In the genomic region with DNA sequence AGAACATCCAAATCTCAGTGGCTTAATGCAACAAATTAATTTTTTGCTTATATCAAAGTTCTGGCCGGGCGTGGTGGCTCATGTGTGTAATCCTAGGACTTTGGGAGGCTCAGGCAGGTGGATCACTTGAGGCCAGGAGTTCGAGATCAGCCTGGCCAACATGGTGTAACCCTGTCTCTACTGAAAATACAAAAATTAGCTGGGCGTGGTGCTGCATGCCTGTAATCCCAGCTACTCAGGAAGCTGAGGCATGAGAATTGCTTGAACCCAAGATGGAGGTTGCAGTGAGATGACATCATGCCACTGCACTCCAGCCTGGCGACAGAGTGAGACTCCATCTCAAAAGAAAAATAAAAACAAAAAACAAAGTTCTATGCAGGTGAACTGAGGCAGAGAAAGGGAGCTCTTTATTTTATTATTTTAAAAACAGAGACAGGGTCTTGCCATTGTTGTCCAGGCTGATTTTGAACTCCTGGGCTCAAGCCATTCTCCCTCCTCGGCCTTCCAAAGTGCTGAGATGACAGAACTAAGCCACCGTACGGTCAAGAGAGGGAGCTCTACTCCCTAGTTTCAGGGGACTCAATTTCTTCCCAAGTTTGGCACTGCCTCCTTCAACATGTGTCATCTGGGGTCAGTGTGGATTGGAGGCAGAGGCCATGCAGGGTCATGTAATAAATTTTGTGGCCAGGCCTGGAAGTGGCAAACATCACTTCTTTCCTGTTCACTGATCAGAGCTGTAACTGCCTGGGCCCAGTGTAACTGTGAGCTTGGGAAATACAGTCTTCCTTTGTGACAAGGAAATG, we compare ENCODE assay signal across 8 cellular contexts. TPM values are rescaled to one million over a fixed set of nuclear protein-coding genes. Genes with fewer than 3 reads are reported as not detected.
A peak's percentile ranks its signal among the peaks of the same experiment; 100 is the strongest.
DNase-seq lines count a peak whose midpoint lies in the region; TF ChIP-seq lines count a peak whose summit lies in the region.

No MANE protein-coding gene starts in this region.

- no peaks in the 10 kb centered on the region for H4K20me1 ChIP-seq in OCI-LY7 (ENCODE audit: insufficient read depth, low read length)

- peak overlapping the region; percentile 57 for H3K27ac Mint-ChIP-seq in dendritic cell treated with granulocyte-macrophage colony-stimulating factor and Interleukin-4, amounts not matched to agents 40 ng/mL and 50 ng/mL, for 4 days

- peaks cover 56% of the 10 kb centered on the region for H3K4me1 Mint-ChIP-seq in dendritic cell treated with granulocyte-macrophage colony-stimulating factor and Interleukin-4, amounts not matched to agents 40 ng/mL and 50 ng/mL, for 4 days (ENCODE audit: low read depth)

- peak; percentile 25 for DNase-seq in AG09319 (ENCODE audit: extremely low read depth, low read depth)
- DNase-seq in GDM1 (lab: John Stamatoyannopoulos, UW) = peak; percentile 42
- peak; percentile 40 for DNase-seq in OCI-LY7 (ENCODE audit: low spot score)
- peak; percentile 81 for DNase-seq in mesendoderm
- DNase-seq in stimulated activated CD4-positive, alpha-beta T cell treated with anti-CD3 and anti-CD28 coated beads, Interleukin-4, amount 100 ng/mL, for 4 hours = no peak
- DNase-seq in stimulated activated CD4-positive, alpha-beta T cell treated with anti-CD3 and anti-CD28 coated beads, Interleukin-1b, Interleukin-23, amount 100 ng/mL, for 48 hours = no peak
- no peak for DNase-seq in stimulated activated CD4-positive, alpha-beta T cell treated with anti-CD3 and anti-CD28 coated beads, Interleukin-4, amount 100 ng/mL, for 24 hours

- H4K5ac ChIP-seq in mesendoderm (ENCODE audit: low read length) = no peak overlapping the region

- peak overlapping the region; percentile 81 for H3K4me3 ChIP-seq in OCI-LY7 (ENCODE audit: low read depth, low read length, poor library complexity, severe bottlenecking)
- no peak overlapping the region for H3K4me3 ChIP-seq in mesendoderm (ENCODE audit: low read length)

- no peak overlapping the region for H3K4ac ChIP-seq in mesendoderm (ENCODE audit: low read depth, low read length)

- no TSS peak for BruUV-seq in OCI-LY7 (replicated peaks; lab: Mats Ljungman, UMichigan)

- H3K36me3 ChIP-seq in OCI-LY7 (ENCODE audit: insufficient read depth, low read length) (peaks cover 35% of the 10 kb centered on the region), mesendoderm (ENCODE audit: control insufficient read depth, insufficient read depth, low read length) (no peaks in the 10 kb centered on the region)

- H3K9me3 Mint-ChIP-seq in dendritic cell treated with granulocyte-macrophage colony-stimulating factor and Interleukin-4, amounts not matched to agents 40 ng/mL and 50 ng/mL, for 4 days = no peaks in the 10 kb centered on the region

- H3K9ac ChIP-seq in mesendoderm (ENCODE audit: low read length) = no peak overlapping the region

- H3K18ac ChIP-seq in mesendoderm (ENCODE audit: low read length) = no peak overlapping the region

- peak; percentile 58 for TF ChIP-seq CTCF in AG09319 (IDR thresholded peaks at IDR 0.05; ENCODE audit: low read depth, low read length)
- TF ChIP-seq CTCF in OCI-LY7 (conservative IDR thresholded peaks at IDR 0.05; ENCODE audit: low read length) = peak; percentile 79

- H2AK5ac ChIP-seq in mesendoderm (ENCODE audit: low read length) = no peak overlapping the region

- no peak overlapping the region for H3K23ac ChIP-seq in mesendoderm (ENCODE audit: low read length)

- no peaks in the 10 kb centered on the region for H3K27me3 Mint-ChIP-seq in dendritic cell treated with granulocyte-macrophage colony-stimulating factor and Interleukin-4, amounts not matched to agents 40 ng/mL and 50 ng/mL, for 4 days

- H3K79me1 ChIP-seq in mesendoderm (ENCODE audit: low read length) = no peaks in the 10 kb centered on the region

- WGBS in mesendoderm (ENCODE audit: extremely low coverage, insufficient coverage, low lambda C conversion rate) = no CpG with 5 or more reads among the region's 8 CpGs

- intact Hi-C loops in OCI-LY7 (cut with micrococcal nuclease; ENCODE audit: unreplicated experiment) = loop anchor here (1.0 to 10.0 kb wide), 8 partner anchors 21 to 1320 kb away; a partner anchor contains a TSS
- intact Hi-C loops in dendritic cell treated with granulocyte-macrophage colony-stimulating factor and Interleukin-4, amounts not matched to agents 40 ng/mL and 50 ng/mL, for 4 days (cut with micrococcal nuclease) = no loop called here

- no peak overlapping the region for H2BK15ac ChIP-seq in mesendoderm (replicated peaks; ENCODE audit: low read depth)

- POLR2A ChIA-PET in OCI-LY7 (lab: Charles Lee) = interaction anchor here (0.6 to 4.5 kb wide), 9 partner anchors 9 to 338 kb away, joined by 3 to 26 read pairs (median 6); a partner anchor contains a TSS

- CTCF ChIA-PET in OCI-LY7 (lab: Charles Lee; ENCODE audit: unreplicated experiment) = no interaction called here

- H3K4me2 ChIP-seq in OCI-LY7 (ENCODE audit: low read length) = peak overlapping the region; percentile 100
- H3K4me2 ChIP-seq in mesendoderm (ENCODE audit: low read length) = no peak overlapping the region

- no peaks in the 10 kb centered on the region for H3K9me2 ChIP-seq in OCI-LY7 (ENCODE audit: insufficient read depth, low read length)

- no peaks in the 10 kb centered on the region for H3K9me3 ChIP-seq in OCI-LY7 (ENCODE audit: low read length)

- no peak overlapping the region; the same call in 1 of the 2 replicates for H2AFZ ChIP-seq in OCI-LY7 (ENCODE audit: low read length)

- H2BK120ac ChIP-seq in mesendoderm (ENCODE audit: low read depth, low read length) = no peak overlapping the region

- H3K4me1 ChIP-seq in OCI-LY7 (ENCODE audit: insufficient read depth, low read length, poor library complexity, severe bottlenecking) = peaks cover 63% of the 10 kb centered on the region
- H3K4me1 ChIP-seq in mesendoderm (ENCODE audit: control insufficient read depth, low read depth, low read length) = no peaks in the 10 kb centered on the region

- H3K56ac ChIP-seq in mesendoderm (ENCODE audit: low read length) = no peak overlapping the region

- H3K27me3 ChIP-seq in mesendoderm (ENCODE audit: insufficient read depth, low read length, poor library complexity) = no peaks in the 10 kb centered on the region

- H3K4me3 Mint-ChIP-seq in dendritic cell treated with granulocyte-macrophage colony-stimulating factor and Interleukin-4, amounts not matched to agents 40 ng/mL and 50 ng/mL, for 4 days = peak overlapping the region; percentile 48

- H4K8ac ChIP-seq in mesendoderm (ENCODE audit: low read depth, low read length) = no peak overlapping the region

- H3K79me2 ChIP-seq in OCI-LY7 (ENCODE audit: insufficient read depth, low read depth, low read length) (peaks cover 39% of the 10 kb centered on the region), mesendoderm (ENCODE audit: control insufficient read depth, insufficient read depth, low read length) (no peaks in the 10 kb centered on the region)

- peaks cover 36% of the 10 kb centered on the region for H3K36me3 Mint-ChIP-seq in dendritic cell treated with granulocyte-macrophage colony-stimulating factor and Interleukin-4, amounts not matched to agents 40 ng/mL and 50 ng/mL, for 4 days (ENCODE audit: low read depth)

- no peak overlapping the region for H2BK5ac ChIP-seq in mesendoderm (ENCODE audit: low read length)

- H3K27ac ChIP-seq in OCI-LY7 (ENCODE audit: low read depth, low read length, poor library complexity, severe bottlenecking) = peak overlapping the region; percentile 98
- no peak overlapping the region for H3K27ac ChIP-seq in mesendoderm (ENCODE audit: low read depth, low read length)

RNA-seq across cellular contexts. Expression of a gene that starts 2.4 kb away (rescaled TPM):
- total RNA-seq in OCI-LY7 (2014; rRNA removed; shearing (Covaris generic)) = 56.9 and 60.2 TPM in 2 replicates
- total RNA-seq in OCI-LY7 (2022) = 41.1 and 45.8 TPM in 2 replicates
- polyA plus RNA-seq in mesendoderm (2013, experiment 1 of 2) = 3.9 TPM
- 3.9 TPM for polyA plus RNA-seq in mesendoderm (2013, experiment 2 of 2)

RNA-seq across cellular contexts. Expression of a gene that starts 21.4 kb away (rescaled TPM):
- 139 and 158 TPM in 2 replicates for total RNA-seq in OCI-LY7 (2014; rRNA removed; shearing (Covaris generic))
- total RNA-seq in OCI-LY7 (2022) = 87.3 and 114 TPM in 2 replicates
- 386 TPM for polyA plus RNA-seq in mesendoderm (2013, experiment 1 of 2)
- 383 TPM for polyA plus RNA-seq in mesendoderm (2013, experiment 2 of 2)

RNA-seq across cellular contexts. Expression of a gene that starts 34.5 kb away (rescaled TPM):
- total RNA-seq in OCI-LY7 (2014; rRNA removed; shearing (Covaris generic)) = 0.35 and 0.59 TPM in 2 replicates
- 0.13 TPM in 1 of 2 replicates, not detected in the other for total RNA-seq in OCI-LY7 (2022)
- 3.6 TPM for polyA plus RNA-seq in mesendoderm (2013, experiment 1 of 2)
- 4.0 TPM for polyA plus RNA-seq in mesendoderm (2013, experiment 2 of 2)

Comparison
In these comparisons a context has a peak if more than half of its experiments do, and no peak if none do; other contexts are left out.
1. DNase-seq: peak in AG09319 (single experiment), GDM1 (single experiment), OCI-LY7 (single experiment) and mesendoderm (single experiment); none in stimulated activated CD4-positive, alpha-beta T cell treated with anti-CD3 and anti-CD28 coated beads, Interleukin-4, amount 100 ng/mL, for 4 hours (0 of 2), stimulated activated CD4-positive, alpha-beta T cell treated with anti-CD3 and anti-CD28 coated beads, Interleukin-1b, Interleukin-23, amount 100 ng/mL, for 48 hours (single experiment) and stimulated activated CD4-positive, alpha-beta T cell treated with anti-CD3 and anti-CD28 coated beads, Interleukin-4, amount 100 ng/mL, for 24 hours (single experiment).